12 cellular contexts compared by ENCODE assay signal in genomic region chr11:3866836-3867208, GRCh38. TPM values are rescaled to one million over a fixed set of nuclear protein-coding genes. Genes with fewer than 3 reads are reported as not detected.
DNase-seq lines count a peak whose midpoint lies in the region; ATAC-seq, FAIRE-seq and TF ChIP-seq lines count a peak whose summit lies in the region.
"Had no signal": no experiment of that assay in that cellular context is flagged by ENCODE, and none has a peak within 500 bp of the region (broad histone marks: within the 10 kb centered on the region; RNA-seq: fewer than 3 reads in every experiment).

No MANE protein-coding gene starts in this region.

- peak overlapping the region; percentile 11 for H3K4me3 Mint-ChIP-seq in CD4-positive, alpha-beta T cell
- H3K4me3 Mint-ChIP-seq in dendritic cell treated with granulocyte-macrophage colony-stimulating factor and Interleukin-4, amounts not matched to agents 40 ng/mL and 50 ng/mL, for 4 days: no peak overlapping the region

- no peaks in the 10 kb centered on the region for H3K9me2 ChIP-seq in MM.1S (replicated peaks; ENCODE audit: insufficient read depth, low read length)

- FAIRE-seq in pancreas (lab: Jason Lieb, UNC): no peak
- FAIRE-seq: keratinocyte had no signal

- POLR2A ChIA-PET in CD4-positive, alpha-beta T cell (lab: Charles Lee): interaction anchor here (1.0 to 9.5 kb wide), 3 partner anchors 9 to 25 kb away, joined by 4 to 100 read pairs (median 8); partner anchors contain the start of gene STIM1

- H3K27ac ChIP-seq in CD4-positive, alpha-beta T cell (ENCODE audit: low read depth, low read length): no peak overlapping the region
- peak overlapping the region; percentile 52; the same call in 1 of the 2 replicates for H3K27ac ChIP-seq in MM.1S (ENCODE audit: low read length)
- peak overlapping the region in 3 of 4 donors; percentile 49 to 79 (median 57) for H3K27ac ChIP-seq in pancreas

- H3K4me3 ChIP-seq in MM.1S (ENCODE audit: low read length) (no peak overlapping the region), pancreas (no peak overlapping the region)

- H3K27ac Mint-ChIP-seq in CD4-positive, alpha-beta T cell: peak overlapping the region; percentile 90
- peak overlapping the region; percentile 45 for H3K27ac Mint-ChIP-seq in dendritic cell treated with granulocyte-macrophage colony-stimulating factor and Interleukin-4, amounts not matched to agents 40 ng/mL and 50 ng/mL, for 4 days

- no peak overlapping the region for H2AFZ ChIP-seq in MM.1S (ENCODE audit: low read length)

- H3K9me3 Mint-ChIP-seq in CD4-positive, alpha-beta T cell: no peaks in the 10 kb centered on the region
- no peaks in the 10 kb centered on the region for H3K9me3 Mint-ChIP-seq in dendritic cell treated with granulocyte-macrophage colony-stimulating factor and Interleukin-4, amounts not matched to agents 40 ng/mL and 50 ng/mL, for 4 days

- no peaks in the 10 kb centered on the region for H3K27me3 Mint-ChIP-seq in CD4-positive, alpha-beta T cell
- H3K27me3 Mint-ChIP-seq in dendritic cell treated with granulocyte-macrophage colony-stimulating factor and Interleukin-4, amounts not matched to agents 40 ng/mL and 50 ng/mL, for 4 days: no peaks in the 10 kb centered on the region

- TF ChIP-seq CTCF in CD4-positive, alpha-beta T cell (IDR thresholded peaks at IDR 0.05): no peak
- TF ChIP-seq CTCF in MM.1S (IDR thresholded peaks at IDR 0.05; ENCODE audit: low read length): no peak
- TF ChIP-seq CTCF in pancreas (IDR thresholded peaks at IDR 0.05): no peak

- H3F3A ChIP-seq in MM.1S (ENCODE audit: insufficient read depth, low read length): peaks cover 33% of the 10 kb centered on the region

- H3K79me2 ChIP-seq in MM.1S (ENCODE audit: low read length): peaks cover 99% of the 10 kb centered on the region

- DNase-seq in CD4-positive, alpha-beta T cell: no peak
- DNase-seq in MM.1S: no peak
- DNase-seq in pancreas: no peak
- DNase-seq in RPMI8226: no peak
- no peak for DNase-seq in kidney glomerular epithelial cell (lab: John Stamatoyannopoulos, UW)
- DNase-seq: NCI-H1048; posterior cingulate gyrus; stimulated activated CD4-positive, alpha-beta T cell treated with anti-CD3 and anti-CD28 coated beads, Interleukin-2, amount 100 ng/mL, for 48 hours had no signal

- peaks cover 89% of the 10 kb centered on the region for H3K4me1 Mint-ChIP-seq in CD4-positive, alpha-beta T cell (ENCODE audit: low read depth)
- H3K4me1 Mint-ChIP-seq in dendritic cell treated with granulocyte-macrophage colony-stimulating factor and Interleukin-4, amounts not matched to agents 40 ng/mL and 50 ng/mL, for 4 days (ENCODE audit: low read depth): peaks cover 56% of the 10 kb centered on the region

- H3K36me3 ChIP-seq in MM.1S (replicated peaks; ENCODE audit: insufficient read depth, low read length) (no peaks in the 10 kb centered on the region), pancreas (no peaks in the 10 kb centered on the region)

- H3K36me3 Mint-ChIP-seq in CD4-positive, alpha-beta T cell (ENCODE audit: low read depth): peaks cover 15% of the 10 kb centered on the region
- no peaks in the 10 kb centered on the region for H3K36me3 Mint-ChIP-seq in dendritic cell treated with granulocyte-macrophage colony-stimulating factor and Interleukin-4, amounts not matched to agents 40 ng/mL and 50 ng/mL, for 4 days (ENCODE audit: low read depth)

- no peaks in the 10 kb centered on the region for H3K27me3 ChIP-seq in CD4-positive, alpha-beta T cell (ENCODE audit: control insufficient read depth, insufficient read depth, low read length)
- no peaks in the 10 kb centered on the region for H3K27me3 ChIP-seq in MM.1S (replicated peaks; ENCODE audit: insufficient read depth, low read length)
- no peaks in the 10 kb centered on the region for H3K27me3 ChIP-seq in pancreas

- ATAC-seq in CD4-positive, alpha-beta T cell (ENCODE audit: poor library complexity): no peak
- ATAC-seq in pancreas (no peak), GM19395 (IDR thresholded peaks at IDR 0.05; ENCODE audit: unreplicated experiment) (no peak), GM18868 (IDR thresholded peaks at IDR 0.05; ENCODE audit: unreplicated experiment) (no peak)

- H3K4me1 ChIP-seq in MM.1S (ENCODE audit: low read length) (peaks cover 60% of the 10 kb centered on the region), pancreas (peaks cover 10 to 34% (median 28%) of the 10 kb centered on the region in 3 donors)

- CTCF ChIA-PET in CD4-positive, alpha-beta T cell (lab: Charles Lee): interaction anchor here (1.2 to 7.2 kb wide), 4 partner anchors 8 to 205 kb away, joined by 3 to 49 read pairs (median 4); partner anchors contain the start of gene STIM1

- no peaks in the 10 kb centered on the region for H3K9me3 ChIP-seq in CD4-positive, alpha-beta T cell (ENCODE audit: control insufficient read depth, low read length)
- H3K9me3 ChIP-seq in MM.1S (replicated peaks; ENCODE audit: insufficient read depth, low read length) (no peaks in the 10 kb centered on the region), pancreas (no peaks in the 10 kb centered on the region)

- peaks cover 3% of the 10 kb centered on the region for H4K20me1 ChIP-seq in MM.1S (ENCODE audit: insufficient read depth, low read length)

- intact Hi-C loops in CD4-positive, alpha-beta T cell (cut with DNase I, micrococcal nuclease): no loop called here
- intact Hi-C loops in dendritic cell treated with granulocyte-macrophage colony-stimulating factor and Interleukin-4, amounts not matched to agents 40 ng/mL and 50 ng/mL, for 4 days (cut with micrococcal nuclease): no loop called here
- intact Hi-C loops in pancreas (cut with DNase I): no loop called here

- H3K9ac ChIP-seq in MM.1S (ENCODE audit: low read length): no peak overlapping the region

- H3K4me2 ChIP-seq in MM.1S (ENCODE audit: low read depth, low read length): peak overlapping the region; percentile 43

RNA-seq across cellular contexts. Expression of gene STIM1, which starts 11.4 kb away (rescaled TPM):
- total RNA-seq in CD4-positive, alpha-beta T cell: 10 to 100 TPM; 89.0 to 94.9 TPM
- 10 to 100 TPM; 17.0 to 28.9 (median 20.4) TPM for total RNA-seq in pancreas
- 10 to 100 TPM; 10.2 to 13.3 TPM for polyA plus RNA-seq in pancreas

RNA-seq across cellular contexts. Expression of gene RHOG, which starts 26.1 kb away (rescaled TPM):
- total RNA-seq in CD4-positive, alpha-beta T cell: 100 to 1,000 TPM; 101 to 106 TPM
- total RNA-seq in pancreas: 10 to 100 TPM in 5 of 6 donors, 1 to 10 TPM in 1; 9.0 to 27.5 (median 14.0) TPM
- polyA plus RNA-seq in pancreas: 10 to 100 TPM; 13.6 to 18.5 TPM

RNA-seq across cellular contexts. Expression of gene PGAP2, which starts 58.5 kb away (rescaled TPM):
- 10 to 100 TPM; 20.9 to 23.6 TPM for total RNA-seq in CD4-positive, alpha-beta T cell
- 10 to 100 TPM; 13.5 to 21.4 (median 17.2) TPM for total RNA-seq in pancreas
- polyA plus RNA-seq in pancreas: 10 to 100 TPM; 18.6 to 32.9 TPM
